In genomic region chr1:67465371-67465770, GRCh38 we compare ENCODE assay signal across 33 cellular contexts.
"Had no signal": no experiment of that assay in that cellular context is flagged by ENCODE, and none has a peak within 500 bp of the region (broad histone marks: within the 10 kb centered on the region; RNA-seq: fewer than 3 reads in every experiment).

No MANE protein-coding gene starts in this region.

- H3K4me3 Mint-ChIP-seq: activated CD4-positive, alpha-beta memory T cell treated with anti-CD3 and anti-CD28 coated beads, Interleukin-2, amount 10 ng/mL, durations not matched to agents 7 days and 5 days; activated CD4-positive, alpha-beta T cell treated with anti-CD3 and anti-CD28 coated beads, Interleukin-2, amount 10 ng/mL, durations not matched to agents 24 days and 14 days; activated naive CD4-positive, alpha-beta T cell treated with anti-CD3 and anti-CD28 coated beads, Interleukin-2, amount 50 U/mL, for 24 hours; activated T-cell treated with anti-CD3 and anti-CD28 coated beads, Interleukin-2, amount 50 U/mL, for 4 hours; effector memory CD8-positive, alpha-beta T cell; immature natural killer cell; naive B cell; neural progenitor cell; stimulated activated memory B cell treated with anti-CD40 and anti-IgM and Interleukin-4, amounts not matched to agents 10 μg/mL and 1 μg/mL and 100 μg/mL, for 72 hours; stimulated activated naive CD8-positive, alpha-beta T cell treated with anti-CD3 and anti-CD28 coated beads, Interleukin-15, amount 100 ng/mL, for 72 hours; T-helper 17 cell; type B pancreatic cell had no signal

- H3K36me3 ChIP-seq: heart left ventricle, left ventricle myocardium inferior, neural progenitor cell, uterus had no signal

- H3K4me2 ChIP-seq: neural progenitor cell, smooth muscle cell had no signal

- ATAC-seq: activated T-cell treated with anti-CD3 and anti-CD28 coated beads, Interleukin-2, amount 50 U/mL, for 4 hours; body of pancreas; effector memory CD8-positive, alpha-beta T cell; heart left ventricle; sciatic nerve; SK-N-SH treated with all-trans-retinoic acid at 6 μM for 48 hours; stimulated activated memory B cell treated with anti-CD40 and anti-IgM and Interleukin-4, amounts not matched to agents 10 μg/mL and 1 μg/mL and 100 μg/mL, for 72 hours; stimulated activated naive CD8-positive, alpha-beta T cell treated with anti-CD3 and anti-CD28 coated beads, Interleukin-15, amount 100 ng/mL, for 72 hours; T-helper 17 cell had no signal

- DNase-seq: activated CD4-positive, alpha-beta memory T cell treated with anti-CD3 and anti-CD28 coated beads, Interleukin-2, amount 10 ng/mL, durations not matched to agents 7 days and 5 days; activated CD4-positive, alpha-beta T cell treated with anti-CD3 and anti-CD28 coated beads, Interleukin-2, amount 10 ng/mL, durations not matched to agents 24 days and 14 days; activated CD4-positive, CD25-positive, alpha-beta regulatory T cell treated with anti-CD3 and anti-CD28 coated beads, Interleukin-2, amount 50 U/mL, for 72 hours; activated CD8-positive, alpha-beta memory T cell treated with anti-CD3 and anti-CD28 coated beads, Interleukin-2, amount 50 U/mL, for 48 hours; activated T-cell treated with anti-CD3 and anti-CD28 coated beads, Interleukin-2, amount 50 U/mL, for 4 hours; anterior cingulate cortex; body of pancreas; effector memory CD8-positive, alpha-beta T cell; foreskin fibroblast; heart left ventricle; hypothalamus; immature natural killer cell; left ventricle myocardium inferior; naive B cell; occipital lobe; posterior cingulate gyrus; stimulated activated CD4-positive, alpha-beta T cell treated with anti-CD3 and anti-CD28 coated beads, Interleukin-1b, Interleukin-23, amount 100 ng/mL, for 48 hours; stimulated activated CD4-positive, alpha-beta T cell treated with anti-CD3 and anti-CD28 coated beads, Interleukin-4, amount 100 ng/mL, for 4 hours; stimulated activated CD8-positive, alpha-beta memory T cell treated with anti-CD3 and anti-CD28 coated beads, Interleukin-4, amount 100 ng/mL, for 48 hours; stimulated activated naive CD8-positive, alpha-beta T cell treated with anti-CD3 and anti-CD28 coated beads, Interleukin-15, amount 100 ng/mL, for 72 hours; substantia nigra; T-helper 17 cell; T1000; uterus had no signal

- H3K4me3 ChIP-seq: body of pancreas, coronary artery, heart left ventricle, left ventricle myocardium inferior, neural progenitor cell, smooth muscle cell, uterus had no signal

- H3K4me1 Mint-ChIP-seq: activated CD4-positive, alpha-beta memory T cell treated with anti-CD3 and anti-CD28 coated beads, Interleukin-2, amount 10 ng/mL, durations not matched to agents 7 days and 5 days; activated CD4-positive, alpha-beta T cell treated with anti-CD3 and anti-CD28 coated beads, Interleukin-2, amount 10 ng/mL, durations not matched to agents 24 days and 14 days; activated naive CD4-positive, alpha-beta T cell treated with anti-CD3 and anti-CD28 coated beads, Interleukin-2, amount 50 U/mL, for 24 hours; immature natural killer cell; naive B cell; stimulated activated memory B cell treated with anti-CD40 and anti-IgM and Interleukin-4, amounts not matched to agents 10 μg/mL and 1 μg/mL and 100 μg/mL, for 72 hours; stimulated activated naive CD8-positive, alpha-beta T cell treated with anti-CD3 and anti-CD28 coated beads, Interleukin-15, amount 100 ng/mL, for 72 hours; T-helper 17 cell had no signal

- H2AFZ ChIP-seq: neural progenitor cell had no signal

- H3K27ac Mint-ChIP-seq: activated CD4-positive, alpha-beta memory T cell treated with anti-CD3 and anti-CD28 coated beads, Interleukin-2, amount 10 ng/mL, durations not matched to agents 7 days and 5 days; activated T-helper 2 cell treated with anti-CD3 and anti-CD28 coated beads, Interferon-gamma antibody, Interleukin-2, Interleukin-4, amounts not matched to agents 10 μg/mL and 5 μg/mL and 100 μg/mL, durations not matched to agents 14 hours and 24 hours and 36 hours; effector memory CD8-positive, alpha-beta T cell; immature natural killer cell; neural progenitor cell; stimulated activated memory B cell treated with anti-CD40 and anti-IgM and Interleukin-4, amounts not matched to agents 10 μg/mL and 1 μg/mL and 100 μg/mL, for 72 hours; T-helper 17 cell; type B pancreatic cell had no signal

- H3K27ac ChIP-seq: body of pancreas, coronary artery, heart left ventricle, left ventricle myocardium inferior, neural progenitor cell, uterus had no signal

- H3K27me3 ChIP-seq: body of pancreas, heart left ventricle, neural progenitor cell, uterus had no signal

- H3K9me3 ChIP-seq: body of pancreas, heart left ventricle, left ventricle myocardium inferior, uterus had no signal

- H3K9me3 Mint-ChIP-seq: activated CD4-positive, alpha-beta memory T cell treated with anti-CD3 and anti-CD28 coated beads, Interleukin-2, amount 10 ng/mL, durations not matched to agents 7 days and 5 days; activated CD4-positive, alpha-beta T cell treated with anti-CD3 and anti-CD28 coated beads, Interleukin-2, amount 10 ng/mL, durations not matched to agents 24 days and 14 days; activated naive CD4-positive, alpha-beta T cell treated with anti-CD3 and anti-CD28 coated beads, Interleukin-2, amount 50 U/mL, for 24 hours; activated T-cell treated with anti-CD3 and anti-CD28 coated beads, Interleukin-2, amount 50 U/mL, for 4 hours; activated T-helper 2 cell treated with anti-CD3 and anti-CD28 coated beads, Interferon-gamma antibody, Interleukin-2, Interleukin-4, amounts not matched to agents 10 μg/mL and 5 μg/mL and 100 μg/mL, durations not matched to agents 14 hours and 24 hours and 36 hours; effector memory CD8-positive, alpha-beta T cell; immature natural killer cell; naive B cell; stimulated activated memory B cell treated with anti-CD40 and anti-IgM and Interleukin-4, amounts not matched to agents 10 μg/mL and 1 μg/mL and 100 μg/mL, for 72 hours; stimulated activated naive CD8-positive, alpha-beta T cell treated with anti-CD3 and anti-CD28 coated beads, Interleukin-15, amount 100 ng/mL, for 72 hours; type B pancreatic cell had no signal

- H3K27me3 Mint-ChIP-seq: activated CD4-positive, alpha-beta T cell treated with anti-CD3 and anti-CD28 coated beads, Interleukin-2, amount 10 ng/mL, durations not matched to agents 24 days and 14 days; stimulated activated naive CD8-positive, alpha-beta T cell treated with anti-CD3 and anti-CD28 coated beads, Interleukin-15, amount 100 ng/mL, for 72 hours had no signal

- H3K36me3 Mint-ChIP-seq: activated naive CD4-positive, alpha-beta T cell treated with anti-CD3 and anti-CD28 coated beads, Interleukin-2, amount 50 U/mL, for 24 hours; naive B cell; neural progenitor cell; stimulated activated memory B cell treated with anti-CD40 and anti-IgM and Interleukin-4, amounts not matched to agents 10 μg/mL and 1 μg/mL and 100 μg/mL, for 72 hours; type B pancreatic cell had no signal

- H3K9ac ChIP-seq: neural progenitor cell had no signal

- H3K4me1 ChIP-seq: body of pancreas, uterus had no signal
